ENCODE assay signal across 17 cellular contexts in genomic region chr12:67509987-67510386, GRCh38.
DNase-seq lines count a peak whose midpoint lies in the region; ATAC-seq and TF ChIP-seq lines count a peak whose summit lies in the region.
"Had no signal": no experiment of that assay in that cellular context is flagged by ENCODE, and none has a peak within 500 bp of the region (broad histone marks: within the 10 kb centered on the region; RNA-seq: fewer than 3 reads in every experiment).

No MANE protein-coding gene starts in this region.

- peaks cover 15% of the 10 kb centered on the region for H3K4me1 Mint-ChIP-seq in activated T-helper 17 cell treated with anti-CD3 and anti-CD28 coated beads, Interleukin-2, amount 50 U/mL, for 72 hours
- H3K4me1 Mint-ChIP-seq in osteocyte (ENCODE audit: unreplicated experiment), result peaks cover 4% of the 10 kb centered on the region

- H3K4me3 ChIP-seq in astrocyte of the spinal cord (ENCODE audit: low read depth, low read length) (no peak overlapping the region), fibroblast of the aortic adventitia (ENCODE audit: low read depth, low read length) (no peak overlapping the region), GM23248 (no peak overlapping the region)
- H3K4me3 ChIP-seq: A549, SK-N-MC had no signal

- no peaks in the 10 kb centered on the region for H3K9me2 ChIP-seq in GM23248 (ENCODE audit: insufficient read depth)

- no peak overlapping the region for H3K9ac ChIP-seq in GM23248

- TF ChIP-seq CTCF in astrocyte of the spinal cord (IDR thresholded peaks at IDR 0.05; ENCODE audit: low read depth, low read length) (no peak), fibroblast of the aortic adventitia (IDR thresholded peaks at IDR 0.05; ENCODE audit: insufficient read depth, low read length) (no peak), osteocyte (IDR thresholded peaks at IDR 0.05) (no peak)

- no peak overlapping the region for H2AFZ ChIP-seq in GM23248

- H3K9me3 Mint-ChIP-seq in activated T-helper 17 cell treated with anti-CD3 and anti-CD28 coated beads, Interleukin-2, amount 50 U/mL, for 72 hours, result no peaks in the 10 kb centered on the region
- H3K9me3 Mint-ChIP-seq in osteocyte (ENCODE audit: unreplicated experiment), result no peaks in the 10 kb centered on the region
- H3K9me3 Mint-ChIP-seq: CD4-positive, alpha-beta T cell; HFFc6 had no signal

- no peak overlapping the region for H3K4me3 Mint-ChIP-seq in activated T-helper 17 cell treated with anti-CD3 and anti-CD28 coated beads, Interleukin-2, amount 50 U/mL, for 72 hours
- H3K4me3 Mint-ChIP-seq in osteocyte (ENCODE audit: unreplicated experiment), result no peak overlapping the region
- H3K4me3 Mint-ChIP-seq: CD4-positive, alpha-beta T cell; HFFc6 had no signal

- no peaks in the 10 kb centered on the region for H3K36me3 Mint-ChIP-seq in activated T-helper 17 cell treated with anti-CD3 and anti-CD28 coated beads, Interleukin-2, amount 50 U/mL, for 72 hours (ENCODE audit: low read depth)
- no peaks in the 10 kb centered on the region for H3K36me3 Mint-ChIP-seq in osteocyte (ENCODE audit: unreplicated experiment)

- H3K27ac ChIP-seq in GM23248, result no peak overlapping the region
- H3K27ac ChIP-seq: A549, SK-N-MC had no signal

- H3K27me3 Mint-ChIP-seq in activated T-helper 17 cell treated with anti-CD3 and anti-CD28 coated beads, Interleukin-2, amount 50 U/mL, for 72 hours, result no peaks in the 10 kb centered on the region
- peaks cover 4% of the 10 kb centered on the region for H3K27me3 Mint-ChIP-seq in osteocyte (ENCODE audit: unreplicated experiment)
- H3K27me3 Mint-ChIP-seq: CD4-positive, alpha-beta T cell had no signal

- ATAC-seq in activated T-helper 17 cell treated with anti-CD3 and anti-CD28 coated beads, Interleukin-2, amount 50 U/mL, for 72 hours (replicated peaks), result no peak
- ATAC-seq: A549 had no signal

- H3K4me2 ChIP-seq in GM23248 (ENCODE audit: unreplicated experiment), result no peak overlapping the region
- H3K4me2 ChIP-seq: A549 had no signal

- H3K36me3 ChIP-seq in GM23248 (ENCODE audit: low read depth), result no peaks in the 10 kb centered on the region

- H3K27me3 ChIP-seq in GM23248 (replicated peaks; ENCODE audit: insufficient read depth), result 0 out of 2 replicates have a peak, but pooled peaks cover 8% of the 10 kb centered on the region

- no peak overlapping the region for H3K27ac Mint-ChIP-seq in activated T-helper 17 cell treated with anti-CD3 and anti-CD28 coated beads, Interleukin-2, amount 50 U/mL, for 72 hours
- no peak overlapping the region for H3K27ac Mint-ChIP-seq in osteocyte (ENCODE audit: unreplicated experiment)
- H3K27ac Mint-ChIP-seq: CD4-positive, alpha-beta T cell; HFFc6 had no signal

- H3F3A ChIP-seq in GM23248 (ENCODE audit: insufficient read depth), result no peaks in the 10 kb centered on the region

- DNase-seq in NCI-H2196 (lab: John Stamatoyannopoulos, UW; ENCODE audit: unreplicated experiment), result peak; percentile 17
- no peak for DNase-seq in NCI-H2196 treated with DMSO at 0.1 percent for 48 hours (lab: John Stamatoyannopoulos, UW; ENCODE audit: unreplicated experiment)
- DNase-seq in astrocyte of the spinal cord (ENCODE audit: low read depth, low spot score), result peak; percentile 9
- DNase-seq in fibroblast of the aortic adventitia (ENCODE audit: low read depth), result peak; percentile 75
- DNase-seq in NCI-H446 treated with DMSO at 0.1 percent for 48 hours (lab: John Stamatoyannopoulos, UW), result no peak
- no peak for DNase-seq in GM23248
- no peak for DNase-seq in osteocyte (ENCODE audit: extremely low spot score, unreplicated experiment)
- DNase-seq: Caco-2; CD4-positive, alpha-beta T cell; H7; HFFc6; NCI-H1417 treated with DMSO at 0.1 percent for 48 hours; NCI-H1930; SHP77 had no signal

- no peaks in the 10 kb centered on the region for H4K20me1 ChIP-seq in GM23248 (ENCODE audit: insufficient read depth)

- no peaks in the 10 kb centered on the region for H3K9me3 ChIP-seq in GM23248 (ENCODE audit: low read depth)
- H3K9me3 ChIP-seq: A549, Caco-2 had no signal

- WGBS in GM23248 (ENCODE audit: low coverage in 1 of 2, low lambda C conversion rate in 2 of 2, missing lambda C conversion rate in 2 of 2), 2 experiments, result 41 to 57% methylated on average over 4 of the region's 4 CpGs

- in situ Hi-C loops in astrocyte of the spinal cord (cut with HindIII; ENCODE audit: low sequenced_read_pairs) (no loop called here), GM23248 (cut with MboI) (no loop called here)

- H3K79me2 ChIP-seq in GM23248 (ENCODE audit: insufficient read depth), result no peaks in the 10 kb centered on the region

- H3K4me1 ChIP-seq in GM23248 (ENCODE audit: insufficient read depth), result no peaks in the 10 kb centered on the region
- H3K4me1 ChIP-seq: A549, Caco-2 had no signal

Comparison
In these comparisons a context has a peak if more than half of its experiments do, and no peak if none do; other contexts are left out.
1. DNase-seq: peak in NCI-H2196 (single experiment), astrocyte of the spinal cord (single experiment) and fibroblast of the aortic adventitia (single experiment); none in NCI-H2196 treated with DMSO at 0.1 percent for 48 hours (single experiment), NCI-H446 treated with DMSO at 0.1 percent for 48 hours (single experiment), GM23248 (single experiment) and osteocyte (single experiment).